ENCODE assay signal across 10 cellular contexts in genomic region chr1:246527402-246528088, GRCh38. TPM values are rescaled to one million over a fixed set of nuclear protein-coding genes. Genes with fewer than 3 reads are reported as not detected.
A peak's percentile ranks its signal among the peaks of the same experiment; 100 is the strongest.
DNase-seq lines count a peak whose midpoint lies in the region; ATAC-seq and TF ChIP-seq lines count a peak whose summit lies in the region.
"Had no signal": no experiment of that assay in that cellular context is flagged by ENCODE, and none has a peak within 500 bp of the region (broad histone marks: within the 10 kb centered on the region; RNA-seq: fewer than 3 reads in every experiment).

No MANE protein-coding gene starts in this region.

- peak overlapping the region; percentile 79 for H3K27ac Mint-ChIP-seq in T-helper 1 cell treated with Interleukin-12 subunit alpha and Interleukin-12 subunit beta and Interleukin-4 antibody, amounts not matched to agents 30 μg/mL and 1 μg/mL, for 36 hours
- H3K27ac Mint-ChIP-seq in natural killer cell treated with Interleukin-12 subunit alpha and Interleukin-12 subunit beta and Interleukin-15 and Interleukin-18, amount 100 ng/mL, for 72 hours = peak overlapping the region; percentile 98 to 100
- H3K27ac Mint-ChIP-seq: activated T-cell treated with anti-CD3 and anti-CD28 coated beads, Interleukin-2, amount 50 U/mL, for 72 hours had no signal

- no peaks in the 10 kb centered on the region for H3K4me1 ChIP-seq in PC-9 (replicated peaks; ENCODE audit: insufficient read depth)
- H3K4me1 ChIP-seq: Peyer's patch had no signal

- no peaks in the 10 kb centered on the region for H3K79me2 ChIP-seq in PC-9 (ENCODE audit: low read depth)

- H3K9me3 ChIP-seq in PC-9 (ENCODE audit: insufficient read depth, low read depth) = no peaks in the 10 kb centered on the region; the same call in 1 of the 2 replicates

- no peak for TF ChIP-seq CTCF in PC-9 (conservative IDR thresholded peaks at IDR 0.05)

- no peak overlapping the region for H3K27ac ChIP-seq in PC-9
- H3K27ac ChIP-seq: Peyer's patch had no signal

- no peak overlapping the region for H2AFZ ChIP-seq in PC-9

- no peaks in the 10 kb centered on the region for H3K9me2 ChIP-seq in PC-9 (ENCODE audit: insufficient read depth)

- H3F3A ChIP-seq in PC-9 (ENCODE audit: insufficient read depth, low read depth) = no peaks in the 10 kb centered on the region

- no peak overlapping the region for H3K4me2 ChIP-seq in PC-9

- H3K27me3 ChIP-seq in PC-9 (ENCODE audit: insufficient read depth, low read depth) = no peaks in the 10 kb centered on the region; the same call in 1 of the 2 replicates
- H3K27me3 ChIP-seq: Peyer's patch had no signal

- H3K9me3 Mint-ChIP-seq in T-helper 1 cell treated with Interleukin-12 subunit alpha and Interleukin-12 subunit beta and Interleukin-4 antibody, amounts not matched to agents 30 μg/mL and 1 μg/mL, for 36 hours = peaks cover 16% of the 10 kb centered on the region
- H3K9me3 Mint-ChIP-seq in natural killer cell treated with Interleukin-12 subunit alpha and Interleukin-12 subunit beta and Interleukin-15 and Interleukin-18, amount 100 ng/mL, for 72 hours = peaks cover 3% of the 10 kb centered on the region

- no peak overlapping the region for H3K4me3 Mint-ChIP-seq in T-helper 1 cell treated with Interleukin-12 subunit alpha and Interleukin-12 subunit beta and Interleukin-4 antibody, amounts not matched to agents 30 μg/mL and 1 μg/mL, for 36 hours
- H3K4me3 Mint-ChIP-seq in natural killer cell treated with Interleukin-12 subunit alpha and Interleukin-12 subunit beta and Interleukin-15 and Interleukin-18, amount 100 ng/mL, for 72 hours = peak overlapping the region; percentile 77
- H3K4me3 Mint-ChIP-seq: activated T-cell treated with anti-CD3 and anti-CD28 coated beads, Interleukin-2, amount 50 U/mL, for 72 hours had no signal

- peak; percentile 78 for DNase-seq in natural killer cell treated with Interleukin-12 subunit alpha and Interleukin-12 subunit beta and Interleukin-15 and Interleukin-18, amount 100 ng/mL, for 72 hours (ENCODE audit: low spot score)
- no peak for DNase-seq in PC-9
- DNase-seq in NCI-H146 (lab: John Stamatoyannopoulos, UW) = no peak
- DNase-seq: activated T-cell treated with anti-CD3 and anti-CD28 coated beads, Interleukin-2, amount 50 U/mL, for 72 hours; mesendoderm; Peyer's patch had no signal

- BruUV-seq in PC-9 (replicated peaks; lab: Mats Ljungman, UMichigan) = no TSS peak

- no peaks in the 10 kb centered on the region for H4K20me1 ChIP-seq in PC-9 (ENCODE audit: insufficient read depth)

- H3K36me3 ChIP-seq in PC-9 (ENCODE audit: low read depth) = no peaks in the 10 kb centered on the region
- H3K36me3 ChIP-seq: Peyer's patch had no signal

- POLR2A ChIA-PET in PC-9 (lab: Charles Lee; ENCODE audit: unreplicated experiment) = no interaction called here

- H3K36me3 Mint-ChIP-seq in T-helper 1 cell treated with Interleukin-12 subunit alpha and Interleukin-12 subunit beta and Interleukin-4 antibody, amounts not matched to agents 30 μg/mL and 1 μg/mL, for 36 hours (ENCODE audit: low read depth) = no peaks in the 10 kb centered on the region
- no peaks in the 10 kb centered on the region for H3K36me3 Mint-ChIP-seq in natural killer cell treated with Interleukin-12 subunit alpha and Interleukin-12 subunit beta and Interleukin-15 and Interleukin-18, amount 100 ng/mL, for 72 hours

- no peaks in the 10 kb centered on the region for H3K27me3 Mint-ChIP-seq in T-helper 1 cell treated with Interleukin-12 subunit alpha and Interleukin-12 subunit beta and Interleukin-4 antibody, amounts not matched to agents 30 μg/mL and 1 μg/mL, for 36 hours (ENCODE audit: low read depth)
- no peaks in the 10 kb centered on the region for H3K27me3 Mint-ChIP-seq in natural killer cell treated with Interleukin-12 subunit alpha and Interleukin-12 subunit beta and Interleukin-15 and Interleukin-18, amount 100 ng/mL, for 72 hours

- no peak overlapping the region for H3K4me3 ChIP-seq in PC-9
- H3K4me3 ChIP-seq: Peyer's patch had no signal

- CTCF ChIA-PET in PC-9 (lab: Charles Lee) = no interaction called here

- ATAC-seq in GM18873 (IDR thresholded peaks at IDR 0.05; ENCODE audit: low FRiP score, unreplicated experiment) (peak; percentile 55), HG03097 (IDR thresholded peaks at IDR 0.05; ENCODE audit: low FRiP score, unreplicated experiment) (peak; percentile 70), HG02623 (IDR thresholded peaks at IDR 0.05; ENCODE audit: unreplicated experiment) (no peak)
- peak; percentile 89 to 95 for ATAC-seq in natural killer cell treated with Interleukin-12 subunit alpha and Interleukin-12 subunit beta and Interleukin-15 and Interleukin-18, amount 100 ng/mL, for 72 hours

- peaks cover 4% of the 10 kb centered on the region for H3K4me1 Mint-ChIP-seq in T-helper 1 cell treated with Interleukin-12 subunit alpha and Interleukin-12 subunit beta and Interleukin-4 antibody, amounts not matched to agents 30 μg/mL and 1 μg/mL, for 36 hours (ENCODE audit: low read depth)
- peaks cover 17 to 26% of the 10 kb centered on the region in 2 donors for H3K4me1 Mint-ChIP-seq in natural killer cell treated with Interleukin-12 subunit alpha and Interleukin-12 subunit beta and Interleukin-15 and Interleukin-18, amount 100 ng/mL, for 72 hours (ENCODE audit: low read depth in 2 of 2)

- intact Hi-C loops in PC-9 (cut with micrococcal nuclease; ENCODE audit: unreplicated experiment) = no loop called here

RNA-seq across cellular contexts. Expression of gene SMYD3, which starts 20.5 kb away (rescaled TPM):
- total RNA-seq in natural killer cell treated with Interleukin-12 subunit alpha and Interleukin-12 subunit beta and Interleukin-15 and Interleukin-18, amount 100 ng/mL, for 72 hours = 10 to 100 TPM; 26.9 to 55.4 TPM
- total RNA-seq in PC-9 (2021) = 28.2 and 29.6 TPM in 2 replicates

RNA-seq across cellular contexts. Expression of gene TFB2M, which starts 38.5 kb away (rescaled TPM):
- total RNA-seq in natural killer cell treated with Interleukin-12 subunit alpha and Interleukin-12 subunit beta and Interleukin-15 and Interleukin-18, amount 100 ng/mL, for 72 hours = 10 to 100 TPM; 15.7 to 20.3 TPM
- 16.2 and 17.8 TPM in 2 replicates for total RNA-seq in PC-9 (2021)

RNA-seq across cellular contexts. Expression of gene CNST, which starts 38.7 kb away (rescaled TPM):
- 10 to 100 TPM; 31.0 to 37.6 TPM for total RNA-seq in natural killer cell treated with Interleukin-12 subunit alpha and Interleukin-12 subunit beta and Interleukin-15 and Interleukin-18, amount 100 ng/mL, for 72 hours
- 9.1 and 13.1 TPM in 2 replicates for total RNA-seq in PC-9 (2021)
